Comparison of ENCODE assay signal across 1 cellular context in genomic region chr17:82232876-82233785, GRCh38.
TF ChIP-seq lines count a peak whose summit lies in the region.

No MANE protein-coding gene starts in this region.

TF ChIP-seq in HCT116, 20 proteins besides CTCF, POLR2A, EP300 and RAD21 (continued from another document):
- TF ChIP-seq ZBTB33 (IDR thresholded peaks at IDR 0.05; ENCODE audit: extremely low read depth, insufficient replicate concordance, low read length) (no peak), MAX (IDR thresholded peaks at IDR 0.05) (no peak), SP1 (IDR thresholded peaks at IDR 0.05; ENCODE audit: low read depth) (no peak), YY1 (IDR thresholded peaks at IDR 0.05; ENCODE audit: extremely low read depth, insufficient replicate concordance, low read depth, low read length) (no peak), FOSL1 (IDR thresholded peaks at IDR 0.05; ENCODE audit: low read depth) (no peak), CEBPB (IDR thresholded peaks at IDR 0.05; ENCODE audit: low read depth) (no peak), REST (IDR thresholded peaks at IDR 0.05; ENCODE audit: low read depth) (no peak), SRF (IDR thresholded peaks at IDR 0.05; ENCODE audit: low read depth) (no peak), EZH2phosphoT487 (IDR thresholded peaks at IDR 0.05; ENCODE audit: borderline replicate concordance) (no peak), SIN3A (IDR thresholded peaks at IDR 0.05; ENCODE audit: low read depth) (no peak)
